Comparison of ENCODE assay signal across 1 cellular context in the genomic region with DNA sequence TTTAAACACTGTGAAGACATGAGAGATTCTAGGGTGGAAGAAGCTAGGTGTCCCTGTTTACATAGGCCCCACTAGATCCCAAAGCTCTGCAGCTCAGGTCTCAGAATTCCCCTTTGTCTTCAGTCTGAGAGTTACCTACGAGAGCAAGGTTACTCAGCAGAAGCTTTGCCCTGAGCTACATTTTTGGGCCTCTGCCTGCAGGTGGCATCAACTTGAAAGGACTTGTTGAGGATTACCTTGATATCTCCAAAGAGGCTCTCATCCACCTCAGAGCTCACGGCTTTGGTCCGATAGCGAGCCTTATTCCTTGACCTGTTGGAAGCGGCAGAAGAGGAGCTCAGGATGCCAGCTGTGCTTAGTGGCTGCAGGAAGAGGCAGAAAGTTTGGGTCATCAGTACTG.
A peak's percentile ranks its signal among the peaks of the same experiment; 100 is the strongest.
TF ChIP-seq lines count a peak whose summit lies in the region.

No MANE protein-coding gene starts in this region.

TF ChIP-seq in A549, 52 proteins besides CTCF, POLR2A, EP300 and RAD21:
- peak; percentile 59 for TF ChIP-seq SMC3 (IDR thresholded peaks at IDR 0.05)
- TF ChIP-seq, protein P1, sequence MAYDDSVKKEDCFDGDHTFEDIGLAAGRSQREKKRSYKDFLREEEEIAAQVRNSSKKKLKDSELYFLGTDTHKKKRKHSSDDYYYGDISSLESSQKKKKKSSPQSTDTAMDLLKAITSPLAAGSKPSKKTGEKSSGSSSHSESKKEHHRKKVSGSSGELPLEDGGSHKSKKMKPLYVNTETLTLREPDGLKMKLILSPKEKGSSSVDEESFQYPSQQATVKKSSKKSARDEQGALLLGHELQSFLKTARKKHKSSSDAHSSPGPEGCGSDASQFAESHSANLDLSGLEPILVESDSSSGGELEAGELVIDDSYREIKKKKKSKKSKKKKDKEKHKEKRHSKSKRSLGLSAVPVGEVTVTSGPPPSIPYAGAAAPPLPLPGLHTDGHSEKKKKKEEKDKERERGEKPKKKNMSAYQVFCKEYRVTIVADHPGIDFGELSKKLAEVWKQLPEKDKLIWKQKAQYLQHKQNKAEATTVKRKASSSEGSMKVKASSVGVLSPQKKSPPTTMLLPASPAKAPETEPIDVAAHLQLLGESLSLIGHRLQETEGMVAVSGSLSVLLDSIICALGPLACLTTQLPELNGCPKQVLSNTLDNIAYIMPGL (CRISPR knock-in tag; IDR thresholded peaks at IDR 0.05; ENCODE audit: borderline replicate concordance): no peak
